Comparison of ENCODE assay signal across 22 cellular contexts in the genomic region with DNA sequence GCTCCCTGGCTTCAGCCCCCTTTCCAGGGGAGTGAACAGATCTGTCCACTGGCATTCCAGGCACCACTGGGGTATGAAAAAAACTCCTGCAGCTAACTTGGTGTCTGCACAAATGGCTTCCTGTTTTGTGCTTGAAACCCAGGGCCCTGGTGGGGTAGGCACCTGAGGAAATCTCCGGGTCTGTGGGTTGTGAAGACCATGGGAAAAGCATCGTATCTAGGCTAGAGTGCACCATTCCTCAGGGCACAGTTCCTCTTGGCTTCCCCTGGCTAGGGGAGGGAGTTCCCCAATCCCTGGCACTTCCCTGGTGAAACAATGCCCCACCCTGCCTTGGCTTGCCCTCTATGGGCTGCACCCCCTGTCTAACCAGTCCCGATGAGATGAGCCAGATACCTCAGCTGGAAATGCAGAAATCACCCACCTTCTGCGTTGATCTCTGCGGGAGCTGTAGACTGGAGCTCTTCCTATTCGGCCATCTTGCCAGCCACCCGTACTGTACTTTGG. TPM values are rescaled to one million over a fixed set of nuclear protein-coding genes. Genes with fewer than 3 reads are reported as not detected.
"Had no signal": no experiment of that assay in that cellular context is flagged by ENCODE, and none has a peak within 500 bp of the region (broad histone marks: within the 10 kb centered on the region; RNA-seq: fewer than 3 reads in every experiment).

No MANE protein-coding gene starts in this region.

- H3K4me1 ChIP-seq: adrenal gland, right lobe of liver, upper lobe of right lung had no signal

- H3K27me3 Mint-ChIP-seq: activated B cell treated with CpG ODN at 0.5 μM for 24 hours; activated CD4-positive, alpha-beta T cell treated with anti-CD3 and anti-CD28 coated beads, Interleukin-2, amount 10 ng/mL, durations not matched to agents 24 days and 14 days; stimulated activated naive CD8-positive, alpha-beta T cell treated with anti-CD3 and anti-CD28 coated beads, Interleukin-15, Interleukin-2, amounts not matched to agents 100 ng/mL and 50 ng/mL, for 24 hours had no signal

- H3K36me3 ChIP-seq: adrenal gland, ovary had no signal

- H3K27me3 ChIP-seq: adrenal gland, esophagus squamous epithelium, ovary, right lobe of liver, upper lobe of right lung had no signal

- H3K4me1 Mint-ChIP-seq: activated B cell treated with CpG ODN at 0.5 μM for 24 hours; activated CD4-positive, alpha-beta T cell treated with anti-CD3 and anti-CD28 coated beads, Interleukin-2, amount 10 ng/mL, durations not matched to agents 24 days and 14 days; activated naive CD4-positive, alpha-beta T cell treated with anti-CD3 and anti-CD28 coated beads, Interleukin-2, amount 50 U/mL, for 24 hours; neural crest cell had no signal

- H3K36me3 Mint-ChIP-seq: activated naive CD4-positive, alpha-beta T cell treated with anti-CD3 and anti-CD28 coated beads, Interleukin-2, amount 50 U/mL, for 24 hours had no signal

- ATAC-seq: activated CD8-positive, alpha-beta T cell treated with anti-CD3 and anti-CD28 coated beads, Interleukin-2, amount 10 ng/mL, durations not matched to agents 7 days and 5 days; left cardiac atrium; upper lobe of right lung had no signal

- H3K9me3 Mint-ChIP-seq: activated B cell treated with CpG ODN at 0.5 μM for 24 hours; activated CD4-positive, alpha-beta T cell treated with anti-CD3 and anti-CD28 coated beads, Interleukin-2, amount 10 ng/mL, durations not matched to agents 24 days and 14 days; activated naive CD4-positive, alpha-beta T cell treated with anti-CD3 and anti-CD28 coated beads, Interleukin-2, amount 50 U/mL, for 24 hours had no signal

- H3K27ac ChIP-seq: adrenal gland, esophagus squamous epithelium, ovary, right lobe of liver, upper lobe of right lung had no signal

- H3K4me3 ChIP-seq: adrenal gland, lung, ovary, right lobe of liver, smooth muscle cell, upper lobe of right lung had no signal

- H3K27ac Mint-ChIP-seq: activated B cell treated with CpG ODN at 0.5 μM for 24 hours; activated CD4-positive, alpha-beta T cell treated with anti-CD3 and anti-CD28 coated beads, Interleukin-2, amount 10 ng/mL, durations not matched to agents 24 days and 14 days; activated CD8-positive, alpha-beta T cell treated with anti-CD3 and anti-CD28 coated beads, Interleukin-2, amount 10 ng/mL, durations not matched to agents 7 days and 5 days; activated naive CD4-positive, alpha-beta T cell treated with anti-CD3 and anti-CD28 coated beads, Interleukin-2, amount 50 U/mL, for 24 hours; stimulated activated naive CD8-positive, alpha-beta T cell treated with anti-CD3 and anti-CD28 coated beads, Interleukin-15, Interleukin-2, amounts not matched to agents 100 ng/mL and 50 ng/mL, for 24 hours had no signal

- H3K4me3 Mint-ChIP-seq: activated B cell treated with CpG ODN at 0.5 μM for 24 hours; activated CD4-positive, alpha-beta T cell treated with anti-CD3 and anti-CD28 coated beads, Interleukin-2, amount 10 ng/mL, durations not matched to agents 24 days and 14 days; activated CD8-positive, alpha-beta T cell treated with anti-CD3 and anti-CD28 coated beads, Interleukin-2, amount 10 ng/mL, durations not matched to agents 7 days and 5 days; activated naive CD4-positive, alpha-beta T cell treated with anti-CD3 and anti-CD28 coated beads, Interleukin-2, amount 50 U/mL, for 24 hours; neural crest cell; stimulated activated naive CD8-positive, alpha-beta T cell treated with anti-CD3 and anti-CD28 coated beads, Interleukin-15, Interleukin-2, amounts not matched to agents 100 ng/mL and 50 ng/mL, for 24 hours had no signal

- H3K4me2 ChIP-seq: smooth muscle cell had no signal

- H3K9me3 ChIP-seq: adrenal gland, ovary, right lobe of liver had no signal

- DNase-seq: activated B cell treated with CpG ODN at 0.5 μM for 24 hours; activated CD4-positive, alpha-beta T cell treated with anti-CD3 and anti-CD28 coated beads, Interleukin-2, amount 10 ng/mL, durations not matched to agents 24 days and 14 days; activated CD8-positive, alpha-beta memory T cell treated with anti-CD3 and anti-CD28 coated beads, Interleukin-2, amount 50 U/mL, for 4 hours; activated CD8-positive, alpha-beta T cell treated with anti-CD3 and anti-CD28 coated beads, Interleukin-2, amount 10 ng/mL, durations not matched to agents 7 days and 5 days; activated effector memory CD4-positive, alpha-beta T cell treated with anti-CD3 and anti-CD28 coated beads, Interleukin-2, amount 50 U/mL, for 16 hours; activated T-cell treated with anti-CD3 and anti-CD28 coated beads, Interleukin-2, amount 50 U/mL, for 48 hours; adrenal gland; dermis blood vessel endothelial cell; esophagus squamous epithelium; hippocampal formation; left cardiac atrium; ovary; right lobe of liver; stimulated activated CD4-positive, alpha-beta T cell treated with anti-CD3 and anti-CD28 coated beads, Interleukin-4, amount 100 ng/mL, for 4 hours; stimulated activated CD8-positive, alpha-beta memory T cell treated with anti-CD3 and anti-CD28 coated beads, Interleukin-4, amount 100 ng/mL, for 48 hours; T-helper 2 cell; upper lobe of right lung had no signal

RNA-seq across cellular contexts. Expression of a gene that starts 34.1 kb away (rescaled TPM):
- total RNA-seq: activated B cell treated with CpG ODN at 0.5 μM for 24 hours; activated CD8-positive, alpha-beta T cell treated with anti-CD3 and anti-CD28 coated beads, Interleukin-2, amount 10 ng/mL, durations not matched to agents 7 days and 5 days had no signal
